Comparison of ENCODE assay signal across 10 cellular contexts in genomic region chr17:4771519-4772234, GRCh38. TPM values are rescaled to one million over a fixed set of nuclear protein-coding genes. Genes with fewer than 3 reads are reported as not detected.
DNase-seq lines count a peak whose midpoint lies in the region; ATAC-seq and TF ChIP-seq lines count a peak whose summit lies in the region.
"Had no signal": no experiment of that assay in that cellular context is flagged by ENCODE, and none has a peak within 500 bp of the region (broad histone marks: within the 10 kb centered on the region; RNA-seq: fewer than 3 reads in every experiment).

A gene with protein sequence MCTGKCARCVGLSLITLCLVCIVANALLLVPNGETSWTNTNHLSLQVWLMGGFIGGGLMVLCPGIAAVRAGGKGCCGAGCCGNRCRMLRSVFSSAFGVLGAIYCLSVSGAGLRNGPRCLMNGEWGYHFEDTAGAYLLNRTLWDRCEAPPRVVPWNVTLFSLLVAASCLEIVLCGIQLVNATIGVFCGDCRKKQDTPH (plus strand): TSS chr17:4771886. CDS start chr17:4771923, 37 bp downstream.

- no peak within 1 kb of the TSS for H3K27ac Mint-ChIP-seq in mesothelial cell of epicardium

- TF ChIP-seq CTCF in HL-60 (IDR thresholded peaks at IDR 0.05; ENCODE audit: insufficient read depth, low read length) (no peak), mesothelial cell of epicardium (IDR thresholded peaks at IDR 0.05; ENCODE audit: unreplicated experiment) (no peak), GM13977 (IDR thresholded peaks at IDR 0.05; ENCODE audit: extremely low read depth, insufficient read depth, missing control alignments) (no peak)

- no peaks in the 10 kb centered on the region for H3K4me1 Mint-ChIP-seq in mesothelial cell of epicardium

- no peaks in the 10 kb centered on the region for H3K9me3 Mint-ChIP-seq in mesothelial cell of epicardium
- H3K9me3 Mint-ChIP-seq: IgD-negative memory B cell had no signal

- in situ Hi-C loops in GM13977 (cut with MboI; ENCODE audit: low pct_unique_long_range_greater_than_20kb, low sequenced_read_pairs, unreplicated experiment) = no loop called here

- peak within 1 kb of the TSS; percentile 51 for H3K27ac ChIP-seq in HL-60 (replicated peaks)

- no peak within 1 kb of the TSS for H3K4me3 Mint-ChIP-seq in mesothelial cell of epicardium
- H3K4me3 Mint-ChIP-seq: IgD-negative memory B cell had no signal

- no peaks in the 10 kb centered on the region for H3K36me3 Mint-ChIP-seq in mesothelial cell of epicardium
- H3K36me3 Mint-ChIP-seq: IgD-negative memory B cell had no signal

- ATAC-seq in HG03095 (IDR thresholded peaks at IDR 0.05; ENCODE audit: unreplicated experiment) = no peak

- no peak within 1 kb of the TSS for H3K4me3 ChIP-seq in HL-60 (replicated peaks; ENCODE audit: insufficient read depth, low read length)

- H3K27me3 Mint-ChIP-seq in mesothelial cell of epicardium (ENCODE audit: low read depth) = peaks cover 32% of the 10 kb centered on the region

- DNase-seq in COLO668 (lab: John Stamatoyannopoulos, UW; ENCODE audit: unreplicated experiment) (peak; percentile 20), HL-60 (ENCODE audit: low read depth in 1 of 2, low spot score in 1 of 2) (no peak), SHP77 treated with DMSO at 0.1 percent for 48 hours (lab: John Stamatoyannopoulos, UW) (peak; percentile 18), kidney tubule cell (ENCODE audit: low spot score) (peak; percentile 7), mesothelial cell of epicardium (ENCODE audit: low spot score in 2 of 2, unreplicated experiment in 2 of 2) (no peak), NCI-H774 (lab: John Stamatoyannopoulos, UW) (no peak), GM13977 (ENCODE audit: low spot score) (no peak)
- DNase-seq: stimulated activated CD4-positive, alpha-beta T cell treated with anti-CD3 and anti-CD28 coated beads, Interleukin-4, amount 100 ng/mL, for 1 hour had no signal

- H3K27me3 ChIP-seq in HL-60 (ENCODE audit: insufficient read depth, poor library complexity, severe bottlenecking) = no peaks in the 10 kb centered on the region

RNA-seq across cellular contexts. Expression of the gene that starts here (rescaled TPM):
- total RNA-seq in mesothelial cell of epicardium = not detected in 3 replicates

Comparison
In these comparisons a context has a peak if more than half of its experiments do, and no peak if none do; other contexts are left out.
1. DNase-seq: peak in COLO668 (single experiment), SHP77 treated with DMSO at 0.1 percent for 48 hours (single experiment) and kidney tubule cell (single experiment); none in HL-60 (0 of 2), mesothelial cell of epicardium (0 of 2), NCI-H774 (single experiment) and GM13977 (single experiment).